22 cellular contexts compared by ENCODE assay signal in the genomic region with DNA sequence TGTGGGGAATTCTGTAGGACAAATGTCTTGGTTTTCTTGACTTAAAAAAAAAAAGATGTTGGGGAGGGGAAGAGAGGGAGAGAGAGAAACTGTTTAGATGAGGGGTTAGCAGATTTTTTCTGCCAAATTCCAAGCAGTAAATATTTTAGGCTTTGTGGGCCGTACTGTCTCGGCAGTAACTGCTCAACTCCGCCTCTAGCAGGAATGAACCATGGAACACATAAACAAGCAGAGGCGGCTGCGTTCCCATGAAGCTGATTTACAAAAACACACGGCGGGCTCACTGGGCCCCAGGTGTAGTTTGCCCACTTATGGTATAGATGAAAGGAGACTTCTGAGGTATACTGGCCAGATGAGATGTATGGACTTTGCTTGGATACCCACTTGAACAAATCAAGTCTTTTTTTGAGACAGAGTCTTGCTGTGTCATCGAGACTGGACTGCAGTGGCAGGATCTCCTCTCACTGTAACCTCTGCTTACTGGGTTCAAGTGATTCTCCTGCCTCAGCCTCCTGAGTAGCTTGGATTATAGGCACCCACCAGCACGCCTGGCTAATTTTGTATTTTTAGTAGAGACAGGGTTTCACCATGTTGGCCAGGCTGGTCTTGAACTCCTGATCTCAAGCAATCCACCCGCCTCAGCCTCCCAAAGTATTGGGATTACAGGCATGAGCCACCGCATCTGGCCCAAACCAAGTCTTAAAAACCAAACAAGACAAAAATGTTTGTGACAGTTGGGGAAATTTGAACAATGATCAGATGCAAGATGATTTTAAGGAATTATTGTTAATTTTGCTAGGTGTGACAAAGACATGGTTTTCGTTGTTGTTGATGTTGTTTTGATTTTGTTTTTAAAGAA. TPM values are rescaled to one million over a fixed set of nuclear protein-coding genes. Genes with fewer than 3 reads are reported as not detected.
DNase-seq lines count a peak whose midpoint lies in the region; ATAC-seq and TF ChIP-seq lines count a peak whose summit lies in the region.
"Had no signal": no experiment of that assay in that cellular context is flagged by ENCODE, and none has a peak within 500 bp of the region (broad histone marks: within the 10 kb centered on the region; RNA-seq: fewer than 3 reads in every experiment).

No MANE protein-coding gene starts in this region.

- no peak overlapping the region for H3K4me3 Mint-ChIP-seq in neural crest cell
- H3K4me3 Mint-ChIP-seq in progenitor cell of endocrine pancreas (ENCODE audit: low read depth), result no peak overlapping the region
- H3K4me3 Mint-ChIP-seq: activated CD8-positive, alpha-beta T cell treated with anti-CD3 and anti-CD28 coated beads, Interleukin-2, amount 10 ng/mL, durations not matched to agents 7 days and 5 days; activated T-cell treated with anti-CD3 and anti-CD28 coated beads, Interleukin-2, amount 50 U/mL, for 72 hours; CD14-positive monocyte had no signal

- H3K4me3 ChIP-seq in AG04450 (ENCODE audit: low read depth, low read length), result no peak overlapping the region
- H3K4me3 ChIP-seq in RWPE2 (ENCODE audit: severe bottlenecking), result no peak overlapping the region
- H3K4me3 ChIP-seq: A549, GM12878, left ventricle myocardium inferior, MG63, uterus had no signal

- ATAC-seq in RWPE2 (ENCODE audit: low read depth), result no peak
- ATAC-seq in GM21528 (IDR thresholded peaks at IDR 0.05; ENCODE audit: low FRiP score, unreplicated experiment), result no peak
- ATAC-seq: A549; activated CD8-positive, alpha-beta T cell treated with anti-CD3 and anti-CD28 coated beads, Interleukin-2, amount 10 ng/mL, durations not matched to agents 7 days and 5 days; activated T-cell treated with anti-CD3 and anti-CD28 coated beads, Interleukin-2, amount 50 U/mL, for 72 hours; GM12878; HCT116 had no signal

- peaks cover 6% of the 10 kb centered on the region for H3K9me3 ChIP-seq in AG04450 (ENCODE audit: control insufficient read depth, insufficient read depth, low read length)
- no peaks in the 10 kb centered on the region for H3K9me3 ChIP-seq in RWPE2 (ENCODE audit: severe bottlenecking)
- H3K9me3 ChIP-seq: uterus had no signal

- H3K9me3 Mint-ChIP-seq in neural crest cell (peaks cover 9% of the 10 kb centered on the region), progenitor cell of endocrine pancreas (ENCODE audit: low read depth) (peaks cover 8% of the 10 kb centered on the region)

- H3K27me3 ChIP-seq in AG04450 (ENCODE audit: control insufficient read depth, insufficient read depth, low read length) (no peaks in the 10 kb centered on the region), RWPE2 (ENCODE audit: insufficient read depth, poor library complexity, severe bottlenecking) (no peaks in the 10 kb centered on the region)
- H3K27me3 ChIP-seq: MG63, uterus had no signal

- DNase-seq in AG04450 (ENCODE audit: low read depth, low spot score) (peak; percentile 62), RWPE2 (ENCODE audit: low spot score) (peak; percentile 6), fibroblast of peridontal ligament (ENCODE audit: extremely low read depth) (peak; percentile 80), neural crest cell (ENCODE audit: low read depth, low spot score) (no peak), NCI-H69 (lab: John Stamatoyannopoulos, UW) (no peak), activated gamma-delta T cell treated with Interleukin-2 at 50 U/mL for 16 hours (no peak), progenitor cell of endocrine pancreas (ENCODE audit: low spot score, unreplicated experiment) (no peak)
- DNase-seq: activated CD4-positive, CD25-positive, alpha-beta regulatory T cell; activated CD8-positive, alpha-beta T cell treated with anti-CD3 and anti-CD28 coated beads, Interleukin-2, amount 10 ng/mL, durations not matched to agents 7 days and 5 days; activated T-cell treated with anti-CD3 and anti-CD28 coated beads, Interleukin-2, amount 50 U/mL, for 72 hours; left ventricle myocardium inferior; MG63; NCI-H345; NK-92 treated with Interleukin-12 subunit alpha and Interleukin-12 subunit beta, amount 100 ng/mL, for 24 hours; stimulated activated CD4-positive, alpha-beta T cell treated with anti-CD3 and anti-CD28 coated beads, Interleukin-4, amount 100 ng/mL, for 4 hours; T1000; uterus had no signal

- H3K27me3 Mint-ChIP-seq in neural crest cell (ENCODE audit: low read depth) (no peaks in the 10 kb centered on the region), progenitor cell of endocrine pancreas (no peaks in the 10 kb centered on the region)

- peak; percentile 20; the same call in 1 of the 2 replicates for TF ChIP-seq CTCF in AG04450 (IDR thresholded peaks at IDR 0.05; ENCODE audit: low read depth, low read length)
- TF ChIP-seq CTCF in RWPE2 (IDR thresholded peaks at IDR 0.05; ENCODE audit: poor library complexity, severe bottlenecking), result no peak
- TF ChIP-seq CTCF in neural crest cell (conservative IDR thresholded peaks at IDR 0.05), result no peak
- TF ChIP-seq CTCF in progenitor cell of endocrine pancreas (IDR thresholded peaks at IDR 0.05; ENCODE audit: unreplicated experiment), result no peak

- H3K36me3 ChIP-seq in RWPE2 (ENCODE audit: low read depth), result no peaks in the 10 kb centered on the region
- H3K36me3 ChIP-seq: left ventricle myocardium inferior, MG63, uterus had no signal

- POLR2A ChIA-PET in AG04450 (lab: Yijun Ruan, JAX), result interaction anchor here (0.6 to 1.0 kb wide), 2 partner anchors 11 to 39 kb away, joined by 4 to 5 read pairs; no protein-coding TSS in a partner anchor

- peak overlapping the region; percentile 88 for H3K27ac ChIP-seq in AG04450 (ENCODE audit: low read depth, low read length)
- no peak overlapping the region for H3K27ac ChIP-seq in RWPE2 (ENCODE audit: poor library complexity, severe bottlenecking)
- H3K27ac ChIP-seq: A549, left ventricle myocardium inferior, uterus had no signal

- H3K27ac Mint-ChIP-seq in neural crest cell (ENCODE audit: unreplicated experiment) (peak overlapping the region; percentile 76), progenitor cell of endocrine pancreas (no peak overlapping the region)
- H3K27ac Mint-ChIP-seq: activated CD8-positive, alpha-beta T cell treated with anti-CD3 and anti-CD28 coated beads, Interleukin-2, amount 10 ng/mL, durations not matched to agents 7 days and 5 days; activated T-cell treated with anti-CD3 and anti-CD28 coated beads, Interleukin-2, amount 50 U/mL, for 72 hours; CD14-positive monocyte had no signal

- CTCF ChIA-PET in AG04450 (lab: Charles Lee), result interaction anchor here (0.8 to 1.5 kb wide), 3 partner anchors 96 to 113 kb away, joined by 3 to 5 read pairs (median 5); no protein-coding TSS in a partner anchor

- H3K4me1 ChIP-seq in RWPE2 (ENCODE audit: insufficient read depth, poor library complexity, severe bottlenecking), result peaks cover 6% of the 10 kb centered on the region
- H3K4me1 ChIP-seq: A549, uterus had no signal

- H3K36me3 Mint-ChIP-seq in neural crest cell (ENCODE audit: low read depth) (peaks cover 2% of the 10 kb centered on the region), progenitor cell of endocrine pancreas (ENCODE audit: insufficient read depth) (no peaks in the 10 kb centered on the region)
- H3K36me3 Mint-ChIP-seq: CD14-positive monocyte had no signal

- peaks cover 28% of the 10 kb centered on the region for H3K4me1 Mint-ChIP-seq in neural crest cell
- no peaks in the 10 kb centered on the region for H3K4me1 Mint-ChIP-seq in progenitor cell of endocrine pancreas (ENCODE audit: low read depth)
- H3K4me1 Mint-ChIP-seq: CD14-positive monocyte had no signal

RNA-seq across cellular contexts. Expression of a gene that starts 9.7 kb away (rescaled TPM):
- polyA plus RNA-seq in AG04450 (2011; rRNA removed), result 2.9 and 4.6 TPM in 2 replicates
- polyA minus RNA-seq in AG04450 (2011; rRNA and poly(A)+ RNA removed), result 3.4 and 4.0 TPM in 2 replicates
- 0.19 and 0.30 TPM in 2 replicates for total RNA-seq in neural crest cell
- 0.05 TPM in 1 of 2 replicates, not detected in the other for total RNA-seq in progenitor cell of endocrine pancreas
- total RNA-seq: GM12878 had no signal
- polyA plus RNA-seq: CD14-positive monocyte had no signal

Comparison
In these comparisons a context has a peak if more than half of its experiments do, and no peak if none do; other contexts are left out.
1. DNase-seq: peak in AG04450 (single experiment), RWPE2 (single experiment) and fibroblast of peridontal ligament (single experiment); none in neural crest cell (single experiment), NCI-H69 (single experiment), activated gamma-delta T cell treated with Interleukin-2 at 50 U/mL for 16 hours (single experiment) and progenitor cell of endocrine pancreas (single experiment).